1 cellular context compared by ENCODE assay signal in genomic region chr2:71130325-71131260, GRCh38.
A peak's percentile ranks its signal among the peaks of the same experiment; 100 is the strongest.
TF ChIP-seq lines count a peak whose summit lies in the region.

A gene with protein sequence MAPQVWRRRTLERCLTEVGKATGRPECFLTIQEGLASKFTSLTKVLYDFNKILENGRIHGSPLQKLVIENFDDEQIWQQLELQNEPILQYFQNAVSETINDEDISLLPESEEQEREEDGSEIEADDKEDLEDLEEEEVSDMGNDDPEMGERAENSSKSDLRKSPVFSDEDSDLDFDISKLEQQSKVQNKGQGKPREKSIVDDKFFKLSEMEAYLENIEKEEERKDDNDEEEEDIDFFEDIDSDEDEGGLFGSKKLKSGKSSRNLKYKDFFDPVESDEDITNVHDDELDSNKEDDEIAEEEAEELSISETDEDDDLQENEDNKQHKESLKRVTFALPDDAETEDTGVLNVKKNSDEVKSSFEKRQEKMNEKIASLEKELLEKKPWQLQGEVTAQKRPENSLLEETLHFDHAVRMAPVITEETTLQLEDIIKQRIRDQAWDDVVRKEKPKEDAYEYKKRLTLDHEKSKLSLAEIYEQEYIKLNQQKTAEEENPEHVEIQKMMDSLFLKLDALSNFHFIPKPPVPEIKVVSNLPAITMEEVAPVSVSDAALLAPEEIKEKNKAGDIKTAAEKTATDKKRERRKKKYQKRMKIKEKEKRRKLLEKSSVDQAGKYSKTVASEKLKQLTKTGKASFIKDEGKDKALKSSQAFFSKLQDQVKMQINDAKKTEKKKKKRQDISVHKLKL (plus strand): TSS chr2:71130634. CDS start chr2:71130666, 32 bp downstream.

TF ChIP-seq in HEK293, 187 proteins besides CTCF, POLR2A, EP300 and RAD21 (continued from another document and continues in another):
- TF ChIP-seq, protein P1, sequence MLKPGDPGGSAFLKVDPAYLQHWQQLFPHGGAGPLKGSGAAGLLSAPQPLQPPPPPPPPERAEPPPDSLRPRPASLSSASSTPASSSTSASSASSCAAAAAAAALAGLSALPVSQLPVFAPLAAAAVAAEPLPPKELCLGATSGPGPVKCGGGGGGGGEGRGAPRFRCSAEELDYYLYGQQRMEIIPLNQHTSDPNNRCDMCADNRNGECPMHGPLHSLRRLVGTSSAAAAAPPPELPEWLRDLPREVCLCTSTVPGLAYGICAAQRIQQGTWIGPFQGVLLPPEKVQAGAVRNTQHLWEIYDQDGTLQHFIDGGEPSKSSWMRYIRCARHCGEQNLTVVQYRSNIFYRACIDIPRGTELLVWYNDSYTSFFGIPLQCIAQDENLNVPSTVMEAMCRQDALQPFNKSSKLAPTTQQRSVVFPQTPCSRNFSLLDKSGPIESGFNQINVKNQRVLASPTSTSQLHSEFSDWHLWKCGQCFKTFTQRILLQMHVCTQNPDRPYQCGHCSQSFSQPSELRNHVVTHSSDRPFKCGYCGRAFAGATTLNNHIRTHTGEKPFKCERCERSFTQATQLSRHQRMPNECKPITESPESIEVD (tag by site-specific recombination; IDR thresholded peaks at IDR 0.05) = no peak
- TF ChIP-seq ZNF473 (tag by site-specific recombination; IDR thresholded peaks at IDR 0.05) = no peak
- TF ChIP-seq ZNF837 (tag by site-specific recombination; IDR thresholded peaks at IDR 0.05) = no peak
- TF ChIP-seq ZNF654 (tag by site-specific recombination; IDR thresholded peaks at IDR 0.05; ENCODE audit: low read depth) = no peak
- TF ChIP-seq ZNF544 (tag by site-specific recombination; IDR thresholded peaks at IDR 0.05) = no peak
- TF ChIP-seq ZNF558 (tag by site-specific recombination; IDR thresholded peaks at IDR 0.05) = peak; percentile 55; the same call in 1 of the 2 replicates
- TF ChIP-seq ZNF302 (tag by site-specific recombination; IDR thresholded peaks at IDR 0.05; ENCODE audit: low read depth) = no peak
- no peak for TF ChIP-seq BCL11A (tag by site-specific recombination; IDR thresholded peaks at IDR 0.05; ENCODE audit: low read depth)
- TF ChIP-seq, protein P2, sequence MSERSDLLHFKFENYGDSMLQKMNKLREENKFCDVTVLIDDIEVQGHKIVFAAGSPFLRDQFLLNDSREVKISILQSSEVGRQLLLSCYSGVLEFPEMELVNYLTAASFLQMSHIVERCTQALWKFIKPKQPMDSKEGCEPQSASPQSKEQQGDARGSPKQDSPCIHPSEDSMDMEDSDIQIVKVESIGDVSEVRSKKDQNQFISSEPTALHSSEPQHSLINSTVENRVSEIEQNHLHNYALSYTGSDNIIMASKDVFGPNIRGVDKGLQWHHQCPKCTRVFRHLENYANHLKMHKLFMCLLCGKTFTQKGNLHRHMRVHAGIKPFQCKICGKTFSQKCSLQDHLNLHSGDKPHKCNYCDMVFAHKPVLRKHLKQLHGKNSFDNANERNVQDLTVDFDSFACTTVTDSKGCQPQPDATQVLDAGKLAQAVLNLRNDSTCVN (tag by site-specific recombination; optimal IDR thresholded peaks at IDR 0.05) = peak; percentile 53
- no peak for TF ChIP-seq ZNF19 (tag by site-specific recombination; IDR thresholded peaks at IDR 0.05; ENCODE audit: low read depth)
- TF ChIP-seq ELK4 (IDR thresholded peaks at IDR 0.05; ENCODE audit: borderline replicate concordance, low read depth, low read length) = no peak
- no peak for TF ChIP-seq ZNF157 (tag by site-specific recombination; IDR thresholded peaks at IDR 0.05)
- TF ChIP-seq GLIS1 (tag by site-specific recombination; IDR thresholded peaks at IDR 0.05) = no peak
- TF ChIP-seq ZNF211 (tag by site-specific recombination; IDR thresholded peaks at IDR 0.05; ENCODE audit: low read depth) = no peak
- peak; percentile 62 for TF ChIP-seq ZBTB21 (tag by site-specific recombination; IDR thresholded peaks at IDR 0.05)
- TF ChIP-seq, protein P3, sequence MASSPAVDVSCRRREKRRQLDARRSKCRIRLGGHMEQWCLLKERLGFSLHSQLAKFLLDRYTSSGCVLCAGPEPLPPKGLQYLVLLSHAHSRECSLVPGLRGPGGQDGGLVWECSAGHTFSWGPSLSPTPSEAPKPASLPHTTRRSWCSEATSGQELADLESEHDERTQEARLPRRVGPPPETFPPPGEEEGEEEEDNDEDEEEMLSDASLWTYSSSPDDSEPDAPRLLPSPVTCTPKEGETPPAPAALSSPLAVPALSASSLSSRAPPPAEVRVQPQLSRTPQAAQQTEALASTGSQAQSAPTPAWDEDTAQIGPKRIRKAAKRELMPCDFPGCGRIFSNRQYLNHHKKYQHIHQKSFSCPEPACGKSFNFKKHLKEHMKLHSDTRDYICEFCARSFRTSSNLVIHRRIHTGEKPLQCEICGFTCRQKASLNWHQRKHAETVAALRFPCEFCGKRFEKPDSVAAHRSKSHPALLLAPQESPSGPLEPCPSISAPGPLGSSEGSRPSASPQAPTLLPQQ (tag by site-specific recombination; IDR thresholded peaks at IDR 0.05) = peak; percentile 91
- TF ChIP-seq ZNF121 (tag by site-specific recombination; IDR thresholded peaks at IDR 0.05) = no peak; the same call in 1 of the 2 replicates
- no peak for TF ChIP-seq ZNF510 (tag by site-specific recombination; IDR thresholded peaks at IDR 0.05; ENCODE audit: insufficient replicate concordance)
- peak; percentile 99 for TF ChIP-seq ZBTB11 (tag by site-specific recombination; conservative IDR thresholded peaks at IDR 0.05; ENCODE audit: low read depth)
- TF ChIP-seq, protein P4, sequence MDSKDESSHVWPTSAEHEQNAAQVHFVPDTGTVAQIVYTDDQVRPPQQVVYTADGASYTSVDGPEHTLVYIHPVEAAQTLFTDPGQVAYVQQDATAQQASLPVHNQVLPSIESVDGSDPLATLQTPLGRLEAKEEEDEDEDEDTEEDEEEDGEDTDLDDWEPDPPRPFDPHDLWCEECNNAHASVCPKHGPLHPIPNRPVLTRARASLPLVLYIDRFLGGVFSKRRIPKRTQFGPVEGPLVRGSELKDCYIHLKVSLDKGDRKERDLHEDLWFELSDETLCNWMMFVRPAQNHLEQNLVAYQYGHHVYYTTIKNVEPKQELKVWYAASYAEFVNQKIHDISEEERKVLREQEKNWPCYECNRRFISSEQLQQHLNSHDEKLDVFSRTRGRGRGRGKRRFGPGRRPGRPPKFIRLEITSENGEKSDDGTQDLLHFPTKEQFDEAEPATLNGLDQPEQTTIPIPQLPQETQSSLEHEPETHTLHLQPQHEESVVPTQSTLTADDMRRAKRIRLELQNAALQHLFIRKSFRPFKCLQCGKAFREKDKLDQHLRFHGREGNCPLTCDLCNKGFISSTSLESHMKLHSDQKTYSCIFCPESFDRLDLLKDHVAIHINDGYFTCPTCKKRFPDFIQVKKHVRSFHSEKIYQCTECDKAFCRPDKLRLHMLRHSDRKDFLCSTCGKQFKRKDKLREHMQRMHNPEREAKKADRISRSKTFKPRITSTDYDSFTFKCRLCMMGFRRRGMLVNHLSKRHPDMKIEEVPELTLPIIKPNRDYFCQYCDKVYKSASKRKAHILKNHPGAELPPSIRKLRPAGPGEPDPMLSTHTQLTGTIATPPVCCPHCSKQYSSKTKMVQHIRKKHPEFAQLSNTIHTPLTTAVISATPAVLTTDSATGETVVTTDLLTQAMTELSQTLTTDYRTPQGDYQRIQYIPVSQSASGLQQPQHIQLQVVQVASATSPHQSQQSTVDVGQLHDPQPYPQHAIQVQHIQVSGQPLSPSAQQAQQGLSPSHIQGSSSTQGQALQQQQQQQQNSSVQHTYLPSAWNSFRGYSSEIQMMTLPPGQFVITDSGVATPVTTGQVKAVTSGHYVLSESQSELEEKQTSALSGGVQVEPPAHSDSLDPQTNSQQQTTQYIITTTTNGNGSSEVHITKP (tag by site-specific recombination; IDR thresholded peaks at IDR 0.05) = peak; percentile 99
- TF ChIP-seq ZNF670 (tag by site-specific recombination; IDR thresholded peaks at IDR 0.05; ENCODE audit: low read depth) = no peak
- peak; percentile 70 for TF ChIP-seq ZNF394 (tag by site-specific recombination; IDR thresholded peaks at IDR 0.05; ENCODE audit: borderline replicate concordance)
- TF ChIP-seq ZNF792 (tag by site-specific recombination; IDR thresholded peaks at IDR 0.05) = no peak
- no peak for TF ChIP-seq ZNF239 (tag by site-specific recombination; IDR thresholded peaks at IDR 0.05)
- TF ChIP-seq ZNF529 (tag by site-specific recombination; IDR thresholded peaks at IDR 0.05; ENCODE audit: insufficient replicate concordance) = no peak
- TF ChIP-seq SP2 (tag by site-specific recombination; IDR thresholded peaks at IDR 0.05) = peak; percentile 68
- no peak for TF ChIP-seq ZNF223 (tag by site-specific recombination; IDR thresholded peaks at IDR 0.05)
- TF ChIP-seq, protein P5, sequence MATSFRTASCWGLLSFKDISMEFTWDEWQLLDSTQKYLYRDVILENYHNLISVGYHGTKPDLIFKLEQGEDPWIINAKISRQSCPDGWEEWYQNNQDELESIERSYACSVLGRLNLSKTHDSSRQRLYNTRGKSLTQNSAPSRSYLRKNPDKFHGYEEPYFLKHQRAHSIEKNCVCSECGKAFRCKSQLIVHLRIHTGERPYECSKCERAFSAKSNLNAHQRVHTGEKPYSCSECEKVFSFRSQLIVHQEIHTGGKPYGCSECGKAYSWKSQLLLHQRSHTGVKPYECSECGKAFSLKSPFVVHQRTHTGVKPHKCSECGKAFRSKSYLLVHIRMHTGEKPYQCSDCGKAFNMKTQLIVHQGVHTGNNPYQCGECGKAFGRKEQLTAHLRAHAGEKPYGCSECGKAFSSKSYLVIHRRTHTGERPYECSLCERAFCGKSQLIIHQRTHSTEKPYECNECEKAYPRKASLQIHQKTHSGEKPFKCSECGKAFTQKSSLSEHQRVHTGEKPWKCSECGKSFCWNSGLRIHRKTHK (tag by site-specific recombination; IDR thresholded peaks at IDR 0.05) = no peak
- TF ChIP-seq ZNF623 (tag by site-specific recombination; IDR thresholded peaks at IDR 0.05) = no peak
- no peak for TF ChIP-seq MEIS1 (CRISPR knock-in tag; IDR thresholded peaks at IDR 0.05; ENCODE audit: borderline replicate concordance)
- TF ChIP-seq ZNF174 (tag by site-specific recombination; IDR thresholded peaks at IDR 0.05) = no peak
- TF ChIP-seq, protein P6, sequence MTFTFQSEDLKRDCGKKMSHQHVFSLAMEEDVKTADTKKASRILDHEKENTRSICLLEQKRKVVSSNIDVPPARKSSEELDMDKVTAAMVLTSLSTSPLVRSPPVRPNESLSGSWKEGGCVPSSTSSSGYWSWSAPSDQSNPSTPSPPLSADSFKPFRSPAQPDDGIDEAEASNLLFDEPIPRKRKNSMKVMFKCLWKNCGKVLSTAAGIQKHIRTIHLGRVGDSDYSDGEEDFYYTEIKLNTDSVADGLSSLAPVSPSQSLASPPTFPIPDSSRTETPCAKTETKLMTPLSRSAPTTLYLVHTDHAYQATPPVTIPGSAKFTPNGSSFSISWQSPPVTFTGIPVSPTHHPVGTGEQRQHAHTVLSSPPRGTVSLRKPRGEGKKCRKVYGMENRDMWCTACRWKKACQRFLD (tag by site-specific recombination; IDR thresholded peaks at IDR 0.05) = no peak
- TF ChIP-seq, protein P7, sequence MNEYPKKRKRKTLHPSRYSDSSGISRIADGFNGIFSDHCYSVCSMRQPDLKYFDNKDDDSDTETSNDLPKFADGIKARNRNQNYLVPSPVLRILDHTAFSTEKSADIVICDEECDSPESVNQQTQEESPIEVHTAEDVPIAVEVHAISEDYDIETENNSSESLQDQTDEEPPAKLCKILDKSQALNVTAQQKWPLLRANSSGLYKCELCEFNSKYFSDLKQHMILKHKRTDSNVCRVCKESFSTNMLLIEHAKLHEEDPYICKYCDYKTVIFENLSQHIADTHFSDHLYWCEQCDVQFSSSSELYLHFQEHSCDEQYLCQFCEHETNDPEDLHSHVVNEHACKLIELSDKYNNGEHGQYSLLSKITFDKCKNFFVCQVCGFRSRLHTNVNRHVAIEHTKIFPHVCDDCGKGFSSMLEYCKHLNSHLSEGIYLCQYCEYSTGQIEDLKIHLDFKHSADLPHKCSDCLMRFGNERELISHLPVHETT (tag by site-specific recombination; IDR thresholded peaks at IDR 0.05) = peak; percentile 93
- no peak for TF ChIP-seq ZNF114 (tag by site-specific recombination; IDR thresholded peaks at IDR 0.05)
